In the genomic region with DNA sequence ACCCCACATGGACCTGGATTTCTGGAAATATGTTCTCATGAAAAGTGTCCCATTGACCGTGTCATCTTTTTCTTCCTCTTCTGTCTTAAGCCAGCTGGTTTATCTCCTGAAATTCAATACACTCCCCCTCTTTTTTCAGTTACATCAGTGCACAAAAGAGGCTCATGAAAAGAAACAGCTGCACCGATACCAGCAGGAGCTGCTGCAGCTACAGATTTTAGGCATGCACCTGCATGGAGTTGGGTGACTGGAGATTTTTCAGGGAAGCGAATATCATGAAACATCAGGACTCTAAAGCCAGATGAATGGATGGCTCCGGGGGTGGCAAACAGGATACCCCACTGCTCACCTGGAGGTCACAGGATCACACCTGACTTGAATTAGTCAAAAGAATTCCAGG, we compare ENCODE assay signal across 19 cellular contexts.
"Had no signal": no experiment of that assay in that cellular context is flagged by ENCODE, and none has a peak within 500 bp of the region (broad histone marks: within the 10 kb centered on the region; RNA-seq: fewer than 3 reads in every experiment).

No MANE protein-coding gene starts in this region.

- H3K36me3 ChIP-seq: adrenal gland, breast epithelium, colonic mucosa, esophagus muscularis mucosa, spleen, thyroid gland had no signal

- DNase-seq: activated T-cell treated with anti-CD3 and anti-CD28 coated beads, Interleukin-2, amount 50 U/mL, for 1 hour; adrenal gland; colonic mucosa; hypothalamus; islet precursor cell; left cardiac atrium; mesendoderm; mucosa of descending colon; nephron progenitor cell; occipital lobe; spleen; stimulated activated CD4-positive, alpha-beta T cell treated with anti-CD3 and anti-CD28 coated beads, Interleukin-4, amount 100 ng/mL, for 24 hours; stimulated activated naive CD8-positive, alpha-beta T cell treated with anti-CD3 and anti-CD28 coated beads, Interleukin-15, Interleukin-2, amounts not matched to agents 100 U/mL and 50 U/mL, for 24 hours; T1000; thyroid gland had no signal

- H3K27ac ChIP-seq: adrenal gland, breast epithelium, colonic mucosa, esophagus muscularis mucosa, spleen, thyroid gland had no signal

- H3K9me3 ChIP-seq: adrenal gland, breast epithelium, colonic mucosa, esophagus muscularis mucosa, mucosa of descending colon, spleen, thyroid gland had no signal

- H3K4me1 ChIP-seq: adrenal gland, breast epithelium, colonic mucosa, spleen, thyroid gland had no signal

- H3K4me3 ChIP-seq: adrenal gland, breast epithelium, colonic mucosa, esophagus muscularis mucosa, mucosa of descending colon, spleen, thyroid gland had no signal

- ATAC-seq: activated T-helper 17 cell treated with anti-CD3 and anti-CD28 coated beads, Interleukin-2, amount 50 U/mL, for 72 hours; left cardiac atrium; mucosa of descending colon; stimulated activated naive CD8-positive, alpha-beta T cell treated with anti-CD3 and anti-CD28 coated beads, Interleukin-15, Interleukin-2, amounts not matched to agents 100 U/mL and 50 U/mL, for 24 hours; WTC11 had no signal

- H3K27me3 ChIP-seq: adrenal gland, breast epithelium, colonic mucosa, thyroid gland had no signal
